In genomic region chr10:133277277-133277992, GRCh38 we compare ENCODE assay signal across 10 cellular contexts. TPM values are rescaled to one million over a fixed set of nuclear protein-coding genes. Genes with fewer than 3 reads are reported as not detected.
DNase-seq lines count a peak whose midpoint lies in the region; ATAC-seq and TF ChIP-seq lines count a peak whose summit lies in the region.
"Had no signal": no experiment of that assay in that cellular context is flagged by ENCODE, and none has a peak within 500 bp of the region (broad histone marks: within the 10 kb centered on the region; RNA-seq: fewer than 3 reads in every experiment).

No MANE protein-coding gene starts in this region.

- peak overlapping the region; percentile 57; the same call in 1 of the 2 replicates for H3K4me3 ChIP-seq in BLaER1
- no peak overlapping the region for H3K4me3 ChIP-seq in GM12875 (ENCODE audit: low read depth, low read length)
- peak overlapping the region; percentile 50 for H3K4me3 ChIP-seq in lower lobe of right lung
- no peak overlapping the region for H3K4me3 ChIP-seq in prostate gland

- no peak overlapping the region for H3K27ac ChIP-seq in BLaER1
- H3K27ac ChIP-seq in lower lobe of right lung = peak overlapping the region; percentile 81
- H3K27ac ChIP-seq in prostate gland = peak overlapping the region in 1 of 2 donors; percentile 73

- intact Hi-C loops in activated CD8-positive, alpha-beta T cell treated with anti-CD3 and anti-CD28 coated beads for 36 hours (cut with micrococcal nuclease) = no loop called here
- intact Hi-C loops in lower lobe of right lung (cut with DNase I) = no loop called here
- intact Hi-C loops in prostate gland (cut with DNase I) = no loop called here

- 0 out of 2 replicates have a peak, but pooled peaks have one; percentile 0 for TF ChIP-seq CTCF in GM12875 (IDR thresholded peaks at IDR 0.05; ENCODE audit: borderline replicate concordance, insufficient read depth, low read depth, low read length)
- TF ChIP-seq CTCF in activated CD8-positive, alpha-beta T cell treated with anti-CD3 and anti-CD28 coated beads for 36 hours (IDR thresholded peaks at IDR 0.05) = no peak
- no peak for TF ChIP-seq CTCF in lower lobe of right lung (IDR thresholded peaks at IDR 0.05)
- TF ChIP-seq CTCF in GM10266 (IDR thresholded peaks at IDR 0.05; ENCODE audit: control insufficient read depth, insufficient read depth, low read depth, missing control alignments) = no peak
- TF ChIP-seq CTCF in prostate gland (IDR thresholded peaks at IDR 0.05) = no peak

- no peak for DNase-seq in activated CD8-positive, alpha-beta T cell treated with anti-CD3 and anti-CD28 coated beads for 36 hours
- DNase-seq in lower lobe of right lung (no peak), NCI-H510A (lab: John Stamatoyannopoulos, UW) (no peak), GM10266 (ENCODE audit: extremely low spot score) (no peak), prostate gland (ENCODE audit: low spot score) (no peak)
- DNase-seq: NCI-H1436 treated with DMSO at 0.1 percent for 48 hours had no signal

- H3K27me3 Mint-ChIP-seq in activated CD8-positive, alpha-beta T cell treated with anti-CD3 and anti-CD28 coated beads for 36 hours = no peaks in the 10 kb centered on the region

- WGBS in prostate gland = 68% methylated on average over 25 of the region's 25 CpGs

- H3K27ac Mint-ChIP-seq in activated CD8-positive, alpha-beta T cell treated with anti-CD3 and anti-CD28 coated beads for 36 hours = no peak overlapping the region

- H3K4me2 ChIP-seq in BLaER1 = peak overlapping the region; percentile 96

- no peak overlapping the region; the same call in 1 of the 2 replicates for H3K9ac ChIP-seq in BLaER1

- peaks cover 56% of the 10 kb centered on the region for H3K4me1 ChIP-seq in BLaER1
- peaks cover 46% of the 10 kb centered on the region for H3K4me1 ChIP-seq in lower lobe of right lung
- peaks cover 6% of the 10 kb centered on the region for H3K4me1 ChIP-seq in prostate gland (replicated peaks)

- peaks cover 66% of the 10 kb centered on the region for H4K20me1 ChIP-seq in BLaER1

- H3K27me3 ChIP-seq in BLaER1 (peaks cover 30% of the 10 kb centered on the region), lower lobe of right lung (ENCODE audit: low read depth) (peaks cover 18% of the 10 kb centered on the region), prostate gland (replicated peaks; ENCODE audit: insufficient read depth) (no peaks in the 10 kb centered on the region)

- H3K36me3 ChIP-seq in BLaER1 = peaks cover 45% of the 10 kb centered on the region
- peaks cover 39% of the 10 kb centered on the region for H3K36me3 ChIP-seq in lower lobe of right lung
- peaks cover 5 to 9% of the 10 kb centered on the region in 2 donors for H3K36me3 ChIP-seq in prostate gland

- peaks cover 2% of the 10 kb centered on the region for H3K36me3 Mint-ChIP-seq in activated CD8-positive, alpha-beta T cell treated with anti-CD3 and anti-CD28 coated beads for 36 hours (ENCODE audit: low read depth)

- peaks cover 26% of the 10 kb centered on the region for H3K4me1 Mint-ChIP-seq in activated CD8-positive, alpha-beta T cell treated with anti-CD3 and anti-CD28 coated beads for 36 hours (ENCODE audit: low read depth)

- no peaks in the 10 kb centered on the region for H3K9me3 ChIP-seq in BLaER1
- H3K9me3 ChIP-seq in lower lobe of right lung = no peaks in the 10 kb centered on the region
- no peaks in the 10 kb centered on the region for H3K9me3 ChIP-seq in prostate gland
- H3K9me3 ChIP-seq: heart left ventricle had no signal

- POLR2A ChIA-PET in activated CD8-positive, alpha-beta T cell treated with anti-CD3 and anti-CD28 coated beads for 36 hours (lab: Charles Lee) = interaction anchor here (1.1 to 6.1 kb wide), 6 partner anchors 9 to 30 kb away, joined by 3 to 46 read pairs (median 6); no protein-coding TSS in a partner anchor

- no peak for ATAC-seq in activated CD8-positive, alpha-beta T cell treated with anti-CD3 and anti-CD28 coated beads for 36 hours
- ATAC-seq in lower lobe of right lung = no peak
- ATAC-seq in GM21723 (IDR thresholded peaks at IDR 0.05; ENCODE audit: unreplicated experiment) = no peak

- CTCF ChIA-PET in activated CD8-positive, alpha-beta T cell treated with anti-CD3 and anti-CD28 coated beads for 36 hours (lab: Charles Lee) = interaction anchor here (1.1 to 2.1 kb wide), 4 partner anchors 30 to 373 kb away, joined by 3 to 13 read pairs (median 5); no protein-coding TSS in a partner anchor

- no peak for TF ChIP-seq POLR2A in prostate gland (IDR thresholded peaks at IDR 0.05)

- H3K4me3 Mint-ChIP-seq in activated CD8-positive, alpha-beta T cell treated with anti-CD3 and anti-CD28 coated beads for 36 hours = peak overlapping the region; percentile 57

- H3K9me3 Mint-ChIP-seq in activated CD8-positive, alpha-beta T cell treated with anti-CD3 and anti-CD28 coated beads for 36 hours = no peaks in the 10 kb centered on the region

RNA-seq across cellular contexts. Expression of gene ADAM8, which starts 0.8 kb away (rescaled TPM):
- 100 to 1,000 TPM; 106 to 115 TPM for total RNA-seq in activated CD8-positive, alpha-beta T cell treated with anti-CD3 and anti-CD28 coated beads for 36 hours
- total RNA-seq in lower lobe of right lung (18.7 TPM), prostate gland (1 to 10 TPM; 7.2 to 7.4 TPM)

RNA-seq across cellular contexts. Expression of gene TUBGCP2, which starts 31.2 kb away (rescaled TPM):
- total RNA-seq in activated CD8-positive, alpha-beta T cell treated with anti-CD3 and anti-CD28 coated beads for 36 hours = 10 to 100 TPM; 54.1 to 57.5 TPM
- total RNA-seq in lower lobe of right lung (54.5 TPM), prostate gland (10 to 100 TPM; 53.5 to 78.5 TPM)

RNA-seq across cellular contexts. Expression of gene ZNF511, which starts 31.3 kb away (rescaled TPM):
- total RNA-seq in activated CD8-positive, alpha-beta T cell treated with anti-CD3 and anti-CD28 coated beads for 36 hours = 10 to 100 TPM; 58.0 to 60.1 TPM
- 44.8 TPM for total RNA-seq in lower lobe of right lung
- 10 to 100 TPM; 52.8 to 57.6 TPM for total RNA-seq in prostate gland

RNA-seq across cellular contexts. Expression of gene VENTX, which starts 39.8 kb away (rescaled TPM):
- under 1 TPM in 1 of 2 experiments, not detected in 1; 0.09 TPM for total RNA-seq in activated CD8-positive, alpha-beta T cell treated with anti-CD3 and anti-CD28 coated beads for 36 hours
- total RNA-seq in lower lobe of right lung (4.5 TPM), prostate gland (1 to 10 TPM in 1 of 2 donors, under 1 TPM in 1; 0.18 to 1.8 TPM)

RNA-seq across cellular contexts. Expression of gene UTF1, which starts 47.4 kb away (rescaled TPM):
- total RNA-seq in activated CD8-positive, alpha-beta T cell treated with anti-CD3 and anti-CD28 coated beads for 36 hours = not detected
- total RNA-seq in lower lobe of right lung = not detected
- total RNA-seq in prostate gland = 1 to 10 TPM in 1 of 2 donors, not detected in 1; 9.2 TPM
- total RNA-seq: heart left ventricle had no signal

Comparison
In these comparisons a context has a peak if more than half of its experiments do, and no peak if none do; other contexts are left out.
1. H3K4me3 ChIP-seq: peak in BLaER1 (single experiment) and lower lobe of right lung (single experiment); none in GM12875 (single experiment) and prostate gland (0 of 2).